Comparison of ENCODE assay signal across 21 cellular contexts in the genomic region with DNA sequence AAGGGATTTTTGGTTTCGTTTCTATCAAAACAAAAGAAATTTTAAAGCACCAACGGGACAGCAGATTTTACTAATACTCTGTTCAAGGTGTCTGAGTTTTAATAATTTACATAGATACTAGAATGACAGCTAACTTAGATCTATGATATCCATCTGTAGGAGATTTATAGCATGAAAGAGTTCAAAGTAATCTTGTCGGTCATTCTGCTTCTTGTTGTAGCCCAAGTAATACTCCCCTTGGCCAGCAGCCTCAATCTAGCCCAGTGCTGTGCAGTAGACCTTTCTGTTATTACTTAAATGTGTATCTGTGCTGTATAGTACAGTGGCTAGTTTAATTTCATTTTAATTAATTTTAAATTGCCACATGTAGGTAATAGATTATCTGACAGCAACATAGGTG. TPM values are rescaled to one million over a fixed set of nuclear protein-coding genes. Genes with fewer than 3 reads are reported as not detected.
A peak's percentile ranks its signal among the peaks of the same experiment; 100 is the strongest.
DNase-seq lines count a peak whose midpoint lies in the region; ATAC-seq lines count a peak whose summit lies in the region.
"Had no signal": no experiment of that assay in that cellular context is flagged by ENCODE, and none has a peak within 500 bp of the region (broad histone marks: within the 10 kb centered on the region; RNA-seq: fewer than 3 reads in every experiment).

No MANE protein-coding gene starts in this region.

- peaks cover 43% of the 10 kb centered on the region for H3K36me3 Mint-ChIP-seq in activated CD4-positive, alpha-beta T cell treated with anti-CD3 and anti-CD28 coated beads for 36 hours (ENCODE audit: low read depth)
- peaks cover 39% of the 10 kb centered on the region for H3K36me3 Mint-ChIP-seq in central memory CD8-positive, alpha-beta T cell (ENCODE audit: insufficient read depth)
- peaks cover 27 to 28% of the 10 kb centered on the region in 2 donors for H3K36me3 Mint-ChIP-seq in stimulated activated naive B cell treated with anti-CD40 and anti-IgM and Interleukin-4, amounts not matched to agents 10 μg/mL and 1 μg/mL and 100 μg/mL, for 72 hours

- H3K27ac Mint-ChIP-seq in activated CD4-positive, alpha-beta T cell treated with anti-CD3 and anti-CD28 coated beads for 36 hours = peak overlapping the region; percentile 27
- peak overlapping the region; percentile 30 for H3K27ac Mint-ChIP-seq in central memory CD8-positive, alpha-beta T cell (ENCODE audit: low read depth)
- peak overlapping the region; percentile 5 for H3K27ac Mint-ChIP-seq in stimulated activated naive B cell treated with anti-CD40 and anti-IgM and Interleukin-4, amounts not matched to agents 10 μg/mL and 1 μg/mL and 100 μg/mL, for 72 hours

- H3K27ac ChIP-seq in Karpas-422 (ENCODE audit: low read length) = peak overlapping the region; percentile 34; the same call in 1 of the 2 replicates
- no peak overlapping the region for H3K27ac ChIP-seq in effector memory CD4-positive, alpha-beta T cell (ENCODE audit: insufficient read depth, low read length, poor library complexity, severe bottlenecking)
- H3K27ac ChIP-seq: 22Rv1, C4-2B, KMS-11, SK-N-MC had no signal

- no peak overlapping the region for H3K9ac ChIP-seq in Karpas-422 (ENCODE audit: low read length)
- H3K9ac ChIP-seq: KMS-11 had no signal

- H3K4me2 ChIP-seq in Karpas-422 (ENCODE audit: low read depth, low read length, poor library complexity, severe bottlenecking) = peak overlapping the region; percentile 61
- H3K4me2 ChIP-seq: KMS-11 had no signal

- POLR2A ChIA-PET in activated CD4-positive, alpha-beta T cell treated with anti-CD3 and anti-CD28 coated beads for 36 hours (lab: Charles Lee) = no interaction called here

- peak overlapping the region; percentile 37 for H3K4me3 ChIP-seq in Karpas-422 (ENCODE audit: low read length)
- H3K4me3 ChIP-seq in effector memory CD4-positive, alpha-beta T cell (ENCODE audit: insufficient read depth, low read depth, low read length, poor library complexity, severe bottlenecking) = no peak overlapping the region
- H3K4me3 ChIP-seq: MG63, SK-N-MC had no signal

- intact Hi-C loops in activated CD4-positive, alpha-beta T cell treated with anti-CD3 and anti-CD28 coated beads for 36 hours (cut with DNase I, micrococcal nuclease) = no loop called here
- intact Hi-C loops in left colon (cut with DNase I, micrococcal nuclease) = no loop called here

- no peaks in the 10 kb centered on the region for H3K9me3 Mint-ChIP-seq in activated CD4-positive, alpha-beta T cell treated with anti-CD3 and anti-CD28 coated beads for 36 hours (ENCODE audit: low read depth)
- no peaks in the 10 kb centered on the region for H3K9me3 Mint-ChIP-seq in central memory CD8-positive, alpha-beta T cell
- no peaks in the 10 kb centered on the region for H3K9me3 Mint-ChIP-seq in stimulated activated naive B cell treated with anti-CD40 and anti-IgM and Interleukin-4, amounts not matched to agents 10 μg/mL and 1 μg/mL and 100 μg/mL, for 72 hours

- H3K27me3 Mint-ChIP-seq in activated CD4-positive, alpha-beta T cell treated with anti-CD3 and anti-CD28 coated beads for 36 hours = no peaks in the 10 kb centered on the region
- H3K27me3 Mint-ChIP-seq in central memory CD8-positive, alpha-beta T cell = no peaks in the 10 kb centered on the region
- H3K27me3 Mint-ChIP-seq in stimulated activated naive B cell treated with anti-CD40 and anti-IgM and Interleukin-4, amounts not matched to agents 10 μg/mL and 1 μg/mL and 100 μg/mL, for 72 hours = no peaks in the 10 kb centered on the region

- peaks cover 88% of the 10 kb centered on the region for H3K79me2 ChIP-seq in Karpas-422 (ENCODE audit: low read length)

- H3K4me1 Mint-ChIP-seq in activated CD4-positive, alpha-beta T cell treated with anti-CD3 and anti-CD28 coated beads for 36 hours = peaks cover 67% of the 10 kb centered on the region
- H3K4me1 Mint-ChIP-seq in central memory CD8-positive, alpha-beta T cell = peaks cover 72% of the 10 kb centered on the region
- H3K4me1 Mint-ChIP-seq in stimulated activated naive B cell treated with anti-CD40 and anti-IgM and Interleukin-4, amounts not matched to agents 10 μg/mL and 1 μg/mL and 100 μg/mL, for 72 hours = peaks cover 30 to 52% of the 10 kb centered on the region in 2 donors

- no peak for DNase-seq in activated CD4-positive, alpha-beta T cell treated with anti-CD3 and anti-CD28 coated beads for 36 hours
- DNase-seq in activated CD4-positive, alpha-beta T cell treated with anti-CD3 and anti-CD28 coated beads for 1 hour = no peak
- peak; percentile 47 for DNase-seq in Karpas-422
- no peak for DNase-seq in central memory CD8-positive, alpha-beta T cell (ENCODE audit: low spot score in 2 of 2)
- no peak for DNase-seq in stimulated activated naive B cell treated with anti-CD40 and anti-IgM and Interleukin-4, amounts not matched to agents 10 μg/mL and 1 μg/mL and 100 μg/mL, for 72 hours
- DNase-seq in effector memory CD4-positive, alpha-beta T cell = no peak
- no peak for DNase-seq in left colon
- DNase-seq: Caco-2, MG63, NCI-H1105, NCI-H187 treated with DMSO at 0.1 percent for 48 hours, NCI-H2171, NCI-H446 treated with DMSO at 0.1 percent for 48 hours, NCI-H748 treated with DMSO at 0.1 percent for 48 hours had no signal

- no peak overlapping the region for H2AFZ ChIP-seq in Karpas-422 (ENCODE audit: low read length)

- peaks cover 16% of the 10 kb centered on the region for H3K36me3 ChIP-seq in Karpas-422 (ENCODE audit: insufficient read depth, low read length)
- H3K36me3 ChIP-seq in effector memory CD4-positive, alpha-beta T cell (ENCODE audit: control insufficient read depth, insufficient read depth, low read length) = peaks cover 14% of the 10 kb centered on the region

- H3K4me1 ChIP-seq in Karpas-422 (ENCODE audit: low read length) = peaks cover 31% of the 10 kb centered on the region
- peaks cover 7% of the 10 kb centered on the region for H3K4me1 ChIP-seq in effector memory CD4-positive, alpha-beta T cell (ENCODE audit: control insufficient read depth, insufficient read depth, low read length, poor library complexity, severe bottlenecking)
- H3K4me1 ChIP-seq: Caco-2 had no signal

- no peak for ATAC-seq in activated CD4-positive, alpha-beta T cell treated with anti-CD3 and anti-CD28 coated beads for 36 hours
- no peak for ATAC-seq in central memory CD8-positive, alpha-beta T cell (replicated peaks; ENCODE audit: extremely low read depth, poor library complexity, severe bottlenecking)
- ATAC-seq in stimulated activated naive B cell treated with anti-CD40 and anti-IgM and Interleukin-4, amounts not matched to agents 10 μg/mL and 1 μg/mL and 100 μg/mL, for 72 hours (replicated peaks) = no peak
- ATAC-seq in left colon (no peak), HG03095 (IDR thresholded peaks at IDR 0.05; ENCODE audit: unreplicated experiment) (no peak)
- ATAC-seq: Panc1, Right ventricle myocardium inferior had no signal

- H3K4me3 Mint-ChIP-seq in activated CD4-positive, alpha-beta T cell treated with anti-CD3 and anti-CD28 coated beads for 36 hours = no peak overlapping the region
- H3K4me3 Mint-ChIP-seq in central memory CD8-positive, alpha-beta T cell = no peak overlapping the region
- no peak overlapping the region for H3K4me3 Mint-ChIP-seq in stimulated activated naive B cell treated with anti-CD40 and anti-IgM and Interleukin-4, amounts not matched to agents 10 μg/mL and 1 μg/mL and 100 μg/mL, for 72 hours

- CTCF ChIA-PET in activated CD4-positive, alpha-beta T cell treated with anti-CD3 and anti-CD28 coated beads for 36 hours (lab: Charles Lee) = interaction anchor here (1.0 to 1.4 kb wide), 3 partner anchors 21 to 91 kb away, joined by 3 to 4 read pairs (median 3); no protein-coding TSS in a partner anchor

- no peaks in the 10 kb centered on the region for H3K9me2 ChIP-seq in Karpas-422 (replicated peaks; ENCODE audit: insufficient read depth, low read length)

- no peaks in the 10 kb centered on the region for H3K9me3 ChIP-seq in Karpas-422 (ENCODE audit: low read length)
- H3K9me3 ChIP-seq in effector memory CD4-positive, alpha-beta T cell (ENCODE audit: control insufficient read depth, low read length) = no peaks in the 10 kb centered on the region
- H3K9me3 ChIP-seq: Caco-2 had no signal

- H4K20me1 ChIP-seq in Karpas-422 (ENCODE audit: insufficient read depth, low read depth, low read length) = no peaks in the 10 kb centered on the region

- H3K27me3 ChIP-seq in Karpas-422 (ENCODE audit: low read length) = no peaks in the 10 kb centered on the region
- H3K27me3 ChIP-seq in effector memory CD4-positive, alpha-beta T cell (replicated peaks; ENCODE audit: control insufficient read depth, insufficient read depth, low read length, poor library complexity, severe bottlenecking) = no peaks in the 10 kb centered on the region
- H3K27me3 ChIP-seq: MG63 had no signal

RNA-seq across cellular contexts. Expression of a gene that starts 44.7 kb away (rescaled TPM):
- total RNA-seq in activated CD4-positive, alpha-beta T cell treated with anti-CD3 and anti-CD28 coated beads for 36 hours = 10 to 100 TPM; 57.5 to 96.0 TPM
- total RNA-seq in Karpas-422 (2014; rRNA removed; shearing (Covaris generic); ENCODE audit: low replicate concordance) = 16.8 and 23.4 TPM in 2 replicates
- total RNA-seq in left colon = 10 to 100 TPM; 44.7 to 64.3 TPM
